ENCODE assay signal across 2 cellular contexts in genomic region chr12:91109148-91109564, GRCh38.
TF ChIP-seq lines count a peak whose summit lies in the region.

No MANE protein-coding gene starts in this region.

TF ChIP-seq in HCT116, 20 proteins besides CTCF, POLR2A, EP300 and RAD21 (continued from another document):
- TF ChIP-seq ZBTB33 (IDR thresholded peaks at IDR 0.05; ENCODE audit: extremely low read depth, insufficient replicate concordance, low read length) (no peak), CBX3 (IDR thresholded peaks at IDR 0.05; ENCODE audit: low read depth) (no peak)
TF ChIP-seq in HCT116: peak in this region for 0.

TF ChIP-seq in WTC11, 78 proteins besides CTCF, POLR2A, EP300 and RAD21:
- TF ChIP-seq AR (CRISPR knock-in tag; IDR thresholded peaks at IDR 0.05) (no peak), IRF2 (CRISPR knock-in tag; IDR thresholded peaks at IDR 0.05; ENCODE audit: borderline replicate concordance, low read depth) (no peak), JUN (CRISPR knock-in tag; IDR thresholded peaks at IDR 0.05) (no peak), ZNF512 (CRISPR knock-in tag; IDR thresholded peaks at IDR 0.05; ENCODE audit: borderline replicate concordance) (no peak), NFATC4 (CRISPR knock-in tag; IDR thresholded peaks at IDR 0.05) (no peak), TP53 (CRISPR knock-in tag; IDR thresholded peaks at IDR 0.05) (no peak), MYBL2 (CRISPR knock-in tag; IDR thresholded peaks at IDR 0.05) (no peak)
